In the genomic region with DNA sequence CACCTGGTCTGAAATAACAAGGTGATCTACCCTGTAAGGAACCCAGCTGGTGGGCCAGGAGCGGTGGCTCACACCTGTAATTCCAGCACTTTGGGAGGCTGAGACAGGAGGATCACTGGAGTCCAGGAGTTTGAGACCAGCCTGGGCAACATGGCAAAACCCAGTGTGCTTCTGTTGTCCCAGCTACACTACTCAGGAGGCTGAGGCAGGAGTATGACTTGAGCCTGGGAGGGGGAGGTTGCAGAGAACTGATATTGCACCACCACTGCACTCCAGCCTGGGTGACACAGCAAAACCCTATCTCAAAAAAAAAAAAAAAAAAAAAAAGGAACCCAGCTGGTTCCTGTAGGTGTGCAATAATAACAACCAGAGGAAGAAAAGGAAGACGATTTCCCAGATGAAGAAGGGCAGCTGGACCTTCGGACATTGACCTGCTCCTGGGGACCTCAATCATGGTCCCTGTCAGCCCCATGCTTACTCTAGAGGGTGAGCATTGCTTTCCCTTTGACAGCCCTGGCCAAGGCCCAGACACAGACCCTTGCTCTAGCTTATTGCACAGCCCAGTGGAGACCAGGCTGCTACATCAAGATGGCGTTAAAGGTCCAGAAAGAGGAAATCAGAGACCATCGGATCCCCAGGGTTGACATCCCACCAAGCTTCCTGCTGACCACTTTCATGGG, we compare ENCODE assay signal across 11 cellular contexts. TPM values are rescaled to one million over a fixed set of nuclear protein-coding genes. Genes with fewer than 3 reads are reported as not detected.
DNase-seq lines count a peak whose midpoint lies in the region; ATAC-seq and TF ChIP-seq lines count a peak whose summit lies in the region.
"Had no signal": no experiment of that assay in that cellular context is flagged by ENCODE, and none has a peak within 500 bp of the region (broad histone marks: within the 10 kb centered on the region; RNA-seq: fewer than 3 reads in every experiment).

No MANE protein-coding gene starts in this region.

- H3K27me3 ChIP-seq in IMR-90 (ENCODE audit: control insufficient read depth, insufficient read depth, low read length) (no peaks in the 10 kb centered on the region), prostate gland (replicated peaks; ENCODE audit: insufficient read depth) (no peaks in the 10 kb centered on the region)

- H3K23ac ChIP-seq in IMR-90 (ENCODE audit: low read depth, low read length) = no peak overlapping the region

- DNase-seq in AG10803 (ENCODE audit: low read depth) = peak; percentile 51
- DNase-seq in IMR-90 = peak; percentile 51
- no peak for DNase-seq in MCF 10A (ENCODE audit: unreplicated experiment)
- no peak for DNase-seq in memory B cell (ENCODE audit: low spot score in 2 of 2)
- DNase-seq in OCI-LY7 (ENCODE audit: low spot score) = no peak
- DNase-seq in prostate gland (ENCODE audit: low spot score) = no peak
- DNase-seq in NCI-H2227 treated with DMSO at 0.1 percent for 48 hours (lab: John Stamatoyannopoulos, UW) = no peak
- DNase-seq in NCI-H345 (lab: John Stamatoyannopoulos, UW) = no peak
- DNase-seq: activated CD4-positive, alpha-beta T cell treated with anti-CD3 and anti-CD28 coated beads for 36 hours; kidney; stimulated activated CD4-positive, alpha-beta T cell treated with anti-CD3 and anti-CD28 coated beads, Interleukin-12 subunit alpha, Interleukin-12 subunit beta, amount 100 ng/mL, for 4 hours had no signal

- peaks cover 12 to 25% of the 10 kb centered on the region in 2 experiments for H3K79me1 ChIP-seq in IMR-90 (ENCODE audit: low read depth in 1 of 2, low read length in 2 of 2)

- no peak overlapping the region for H4K5ac ChIP-seq in IMR-90 (ENCODE audit: low read depth, low read length)

- intact Hi-C loops in IMR-90 (cut with micrococcal nuclease) = loop anchor here (2.0 kb wide), 1 partner anchor 77 kb away; no protein-coding TSS in a partner anchor
- intact Hi-C loops in MCF 10A (cut with micrococcal nuclease) = no loop called here
- intact Hi-C loops in OCI-LY7 (cut with micrococcal nuclease; ENCODE audit: unreplicated experiment) = no loop called here
- intact Hi-C loops in prostate gland (cut with DNase I) = no loop called here

- TF ChIP-seq RAD21 in IMR-90 (IDR thresholded peaks at IDR 0.05; ENCODE audit: low read length) = no peak

- no peak overlapping the region for H4K8ac ChIP-seq in IMR-90 (ENCODE audit: low read depth in 2 of 2, low read length in 2 of 2)

- POLR2A ChIA-PET in IMR-90 (lab: Charles Lee; ENCODE audit: unreplicated experiment) = interaction anchor here (0.7 kb wide), 1 partner anchor 244 kb away, joined by 3 read pairs; no protein-coding TSS in a partner anchor
- POLR2A ChIA-PET in MCF 10A (lab: Yijun Ruan, JAX) = interaction anchor here (1.1 to 7.6 kb wide), 12 partner anchors 8 to 158 kb away, joined by 3 to 187 read pairs (median 8); a partner anchor contains a TSS
- POLR2A ChIA-PET in OCI-LY7 (lab: Charles Lee) = interaction anchor here (0.6 to 1.1 kb wide), 5 partner anchors 10 to 154 kb away, joined by 3 to 4 read pairs (median 3); no protein-coding TSS in a partner anchor

- no peak for TF ChIP-seq CTCF in AG10803 (conservative IDR thresholded peaks at IDR 0.05; ENCODE audit: low read length)
- no peak for TF ChIP-seq CTCF in IMR-90 (conservative IDR thresholded peaks at IDR 0.05; ENCODE audit: low read depth, low read length)
- no peak for TF ChIP-seq CTCF in MCF 10A (IDR thresholded peaks at IDR 0.05; ENCODE audit: unreplicated experiment)
- no peak; the same call in 1 of the 2 replicates for TF ChIP-seq CTCF in OCI-LY7 (conservative IDR thresholded peaks at IDR 0.05; ENCODE audit: low read length)
- TF ChIP-seq CTCF in prostate gland (IDR thresholded peaks at IDR 0.05) = no peak

- H3K27ac ChIP-seq in IMR-90 (ENCODE audit: insufficient read depth, low read length) = no peak overlapping the region
- H3K27ac ChIP-seq in OCI-LY7 (ENCODE audit: low read depth, low read length, poor library complexity, severe bottlenecking) = no peak overlapping the region
- peak overlapping the region in 1 of 2 donors; percentile 10 for H3K27ac ChIP-seq in prostate gland

- H3K4me3 ChIP-seq in AG10803 (ENCODE audit: low read length) (no peak overlapping the region), IMR-90 (ENCODE audit: insufficient read depth, low read depth, low read length) (no peak overlapping the region), OCI-LY7 (ENCODE audit: low read depth, low read length, poor library complexity, severe bottlenecking) (no peak overlapping the region), prostate gland (no peak overlapping the region)

- H3K18ac ChIP-seq in IMR-90 (ENCODE audit: low read depth, low read length) = no peak overlapping the region

- H3K4me1 ChIP-seq in IMR-90 (ENCODE audit: control insufficient read depth, insufficient read depth, low read length) = peaks cover 8% of the 10 kb centered on the region
- peaks cover 18% of the 10 kb centered on the region for H3K4me1 ChIP-seq in OCI-LY7 (ENCODE audit: insufficient read depth, low read length, poor library complexity, severe bottlenecking)
- peaks cover 4% of the 10 kb centered on the region for H3K4me1 ChIP-seq in prostate gland (replicated peaks)

- H3K4me1 Mint-ChIP-seq in MCF 10A (ENCODE audit: insufficient read depth, unreplicated experiment) (peaks cover 13% of the 10 kb centered on the region), memory B cell (peaks cover 8% of the 10 kb centered on the region)

- H3K9me1 ChIP-seq in IMR-90 (ENCODE audit: insufficient read depth, low read length) = peaks cover 2% of the 10 kb centered on the region; the same call in 1 of the 2 replicates

- peak overlapping the region; percentile 49 for H2AFZ ChIP-seq in IMR-90 (replicated peaks; ENCODE audit: low read length, poor library complexity)
- H2AFZ ChIP-seq in OCI-LY7 (ENCODE audit: low read length) = no peak overlapping the region

- no peak overlapping the region for H3K9ac ChIP-seq in IMR-90 (ENCODE audit: low read depth, low read length)

- BruUV-seq in IMR-90 (replicated peaks; lab: Mats Ljungman, UMichigan) = no TSS peak
- BruUV-seq in MCF 10A (replicated peaks; lab: Mats Ljungman, UMichigan) = no TSS peak
- no TSS peak for BruUV-seq in OCI-LY7 (replicated peaks; lab: Mats Ljungman, UMichigan)

- no peak overlapping the region for H3K4ac ChIP-seq in IMR-90 (ENCODE audit: low read depth, low read length)

- H3K9me3 Mint-ChIP-seq in MCF 10A (ENCODE audit: unreplicated experiment) (no peaks in the 10 kb centered on the region), memory B cell (no peaks in the 10 kb centered on the region)

- H3K9me3 ChIP-seq in IMR-90 (ENCODE audit: control insufficient read depth, insufficient read depth, low read length) (no peaks in the 10 kb centered on the region), OCI-LY7 (ENCODE audit: low read length) (no peaks in the 10 kb centered on the region), prostate gland (no peaks in the 10 kb centered on the region)

- H2AK5ac ChIP-seq in IMR-90 (ENCODE audit: low read depth, low read length) = no peak overlapping the region

- no peak overlapping the region for H2BK5ac ChIP-seq in IMR-90 (ENCODE audit: low read depth, low read length, poor library complexity, severe bottlenecking)

- no peak overlapping the region for H3K56ac ChIP-seq in IMR-90 (ENCODE audit: extremely low read depth, insufficient read depth, low read length)

- no peak overlapping the region for H2BK20ac ChIP-seq in IMR-90 (ENCODE audit: low read depth, low read length)

- H3K36me3 Mint-ChIP-seq in MCF 10A (ENCODE audit: insufficient read depth, unreplicated experiment) (peaks cover 74% of the 10 kb centered on the region), memory B cell (peaks cover 4% of the 10 kb centered on the region)

- H2AK9ac ChIP-seq in IMR-90 (replicated peaks; ENCODE audit: low read depth, low read length, poor library complexity) = no peak overlapping the region

- no peak overlapping the region for H4K91ac ChIP-seq in IMR-90 (ENCODE audit: insufficient read depth, low read depth, low read length)

- dilution Hi-C loops in IMR-90 (cut with HindIII; ENCODE audit: low sequenced_read_pairs, unreplicated experiment) = no loop called here

- H2BK120ac ChIP-seq in IMR-90 (ENCODE audit: low read depth, low read length) = no peak overlapping the region

- WGBS in IMR-90 (ENCODE audit: extremely low coverage in 2 of 2, insufficient read length in 1 of 2), 2 experiments = no CpG with 5 or more reads among the region's 5 CpGs
- 76% methylated on average over 5 of the region's 5 CpGs for WGBS in prostate gland

- CTCF ChIA-PET in IMR-90 (lab: Yijun Ruan, JAX) = interaction anchor here (1.0 kb wide), 1 partner anchor 25 kb away, joined by 3 read pairs; no protein-coding TSS in a partner anchor
- CTCF ChIA-PET in MCF 10A (lab: Yijun Ruan, JAX) = interaction anchor here (0.6 to 3.3 kb wide), 13 partner anchors 8 to 237 kb away, joined by 3 to 26 read pairs (median 3); a partner anchor contains a TSS
- CTCF ChIA-PET in OCI-LY7 (lab: Charles Lee; ENCODE audit: unreplicated experiment) = no interaction called here

- H3K27ac Mint-ChIP-seq in MCF 10A (ENCODE audit: low read depth, unreplicated experiment) = peak overlapping the region; percentile 99
- peak overlapping the region; percentile 99 for H3K27ac Mint-ChIP-seq in memory B cell
- H3K27ac Mint-ChIP-seq: activated CD4-positive, alpha-beta T cell treated with anti-CD3 and anti-CD28 coated beads for 36 hours had no signal

- H3K79me2 ChIP-seq in OCI-LY7 (ENCODE audit: insufficient read depth, low read depth, low read length) = no peaks in the 10 kb centered on the region

- TF ChIP-seq POLR2A in IMR-90 (IDR thresholded peaks at IDR 0.05; ENCODE audit: low read depth, low read length) (no peak), prostate gland (IDR thresholded peaks at IDR 0.05) (no peak)

- 0 out of 3 replicates have a peak overlapping the region, but pooled peaks have one; percentile 9 for H2BK15ac ChIP-seq in IMR-90 (ENCODE audit: low read depth, low read length)

- H3K36me3 ChIP-seq in IMR-90 (ENCODE audit: control insufficient read depth, insufficient read depth, low read length) (peaks cover 9% of the 10 kb centered on the region), OCI-LY7 (ENCODE audit: insufficient read depth, low read length) (no peaks in the 10 kb centered on the region), prostate gland (no peaks in the 10 kb centered on the region)

- no peak for ATAC-seq in IMR-90 (ENCODE audit: low read depth)
- ATAC-seq in memory B cell (ENCODE audit: low read depth) = no peak
- ATAC-seq: activated CD4-positive, alpha-beta T cell treated with anti-CD3 and anti-CD28 coated beads for 36 hours had no signal

- H3K9me2 ChIP-seq in OCI-LY7 (ENCODE audit: insufficient read depth, low read length) = no peaks in the 10 kb centered on the region

- H3K4me2 ChIP-seq in IMR-90 (ENCODE audit: low read depth, low read length) (no peak overlapping the region), OCI-LY7 (ENCODE audit: low read length) (no peak overlapping the region)

- peaks cover 13% of the 10 kb centered on the region for H4K20me1 ChIP-seq in IMR-90 (ENCODE audit: insufficient read depth, low read length)
- no peaks in the 10 kb centered on the region for H4K20me1 ChIP-seq in OCI-LY7 (ENCODE audit: insufficient read depth, low read length)

- peaks cover 11% of the 10 kb centered on the region for H3K27me3 Mint-ChIP-seq in MCF 10A (ENCODE audit: insufficient read depth, unreplicated experiment)
- peaks cover 29% of the 10 kb centered on the region for H3K27me3 Mint-ChIP-seq in memory B cell

- H3K14ac ChIP-seq in IMR-90 (replicated peaks; ENCODE audit: low read depth, low read length) = 0 out of 2 replicates have a peak overlapping the region, but pooled peaks have one; percentile 2

- H3K4me3 Mint-ChIP-seq in MCF 10A (ENCODE audit: unreplicated experiment) (no peak overlapping the region), memory B cell (no peak overlapping the region)
- H3K4me3 Mint-ChIP-seq: activated CD4-positive, alpha-beta T cell treated with anti-CD3 and anti-CD28 coated beads for 36 hours had no signal

- in situ Hi-C loops in IMR-90 (cut with MboI; ENCODE audit: low sequenced_read_pairs) = loop anchor here (25.0 kb wide), 1 partner anchor 1753 kb away; a partner anchor contains a TSS

RNA-seq across cellular contexts. Expression of a gene that starts 5.4 kb away (rescaled TPM):
- total RNA-seq in IMR-90 (2012; rRNA removed) (53.6 and 86.7 TPM in 2 replicates), MCF 10A (2022) (73.1 and 139 TPM in 2 replicates), OCI-LY7 (2022) (3.3 and 4.6 TPM in 2 replicates), prostate gland (100 to 1,000 TPM in 1 of 2 donors, 10 to 100 TPM in 1; 73.9 to 127 TPM)
- 171 and 406 TPM in 2 replicates for polyA plus RNA-seq in IMR-90 (2012; rRNA removed)
- polyA plus RNA-seq in IMR-90 (2012; cell fraction: cytosol; rRNA removed) = 405 and 665 TPM in 2 replicates
- polyA plus RNA-seq in IMR-90 (2012; cell fraction: nucleus; rRNA removed; ENCODE audit: low replicate concordance) = 1,840 and 2,271 TPM in 2 replicates
- 12.4 and 16.9 TPM in 2 replicates for total RNA-seq in OCI-LY7 (2014; rRNA removed; shearing (Covaris generic))

Comparison
In these comparisons a context has a peak if more than half of its experiments do, and no peak if none do; other contexts are left out.
1. DNase-seq: peak in AG10803 (single experiment) and IMR-90 (single experiment); none in MCF 10A (single experiment), memory B cell (0 of 2), OCI-LY7 (single experiment), prostate gland (single experiment), NCI-H2227 treated with DMSO at 0.1 percent for 48 hours (single experiment) and NCI-H345 (single experiment).